8 cellular contexts compared by ENCODE assay signal in genomic region chr12:18158774-18159557, GRCh38.
DNase-seq lines count a peak whose midpoint lies in the region; ATAC-seq and TF ChIP-seq lines count a peak whose summit lies in the region.

No MANE protein-coding gene starts in this region.

- H4K20me1 ChIP-seq in fibroblast of lung (ENCODE audit: control insufficient read depth, extremely low read depth, insufficient read depth, low read length) = no peaks in the 10 kb centered on the region

- ATAC-seq in HG02678 (IDR thresholded peaks at IDR 0.05; ENCODE audit: unreplicated experiment) = peak; percentile 73

- no peak overlapping the region for H2AFZ ChIP-seq in fibroblast of lung (ENCODE audit: low read length)

- H3K4me2 ChIP-seq in fibroblast of lung (ENCODE audit: extremely low read depth, insufficient read depth, low read length) = no peak overlapping the region

- no peak overlapping the region for H3K9ac ChIP-seq in fibroblast of lung (ENCODE audit: insufficient read depth, low read length)

- no peaks in the 10 kb centered on the region for H3K79me2 ChIP-seq in fibroblast of lung (ENCODE audit: control insufficient read depth, insufficient read depth, low read length)

- no peaks in the 10 kb centered on the region for H3K4me1 ChIP-seq in fibroblast of lung (ENCODE audit: control insufficient read depth, extremely low read depth, insufficient read depth, low read length)

- H3K27ac ChIP-seq in fibroblast of lung (ENCODE audit: insufficient read depth, low read length) = no peak overlapping the region

- no peaks in the 10 kb centered on the region for H3K27me3 ChIP-seq in fibroblast of lung (ENCODE audit: control insufficient read depth, insufficient read depth, low read length)

- TF ChIP-seq CTCF in fibroblast of lung (conservative IDR thresholded peaks at IDR 0.05 in 1 of 2, IDR thresholded peaks at IDR 0.05 in 1 of 2; ENCODE audit: low read depth in 1 of 2, low read length in 2 of 2) = peak; percentile 82 to 91

- H3K36me3 ChIP-seq in fibroblast of lung (ENCODE audit: control insufficient read depth, insufficient read depth, low read length) = no peaks in the 10 kb centered on the region

- H3K9me3 ChIP-seq in fibroblast of lung (ENCODE audit: control insufficient read depth, insufficient read depth, low read depth, low read length) = no peaks in the 10 kb centered on the region

- peak; percentile 0 for DNase-seq in stimulated activated CD4-positive, alpha-beta T cell treated with anti-CD3 and anti-CD28 coated beads, Interleukin-2, amount 100 ng/mL, for 4 hours (ENCODE audit: low read depth)
- no peak for DNase-seq in stimulated activated CD4-positive, alpha-beta T cell treated with anti-CD3 and anti-CD28 coated beads, Interleukin-4, amount 100 ng/mL, for 4 hours
- DNase-seq in RPMI7951 (ENCODE audit: low read depth) (peak; percentile 39), fibroblast of lung (ENCODE audit: low read depth in 2 of 2) (peak; percentile 18 to 47), GOT3 (lab: John Stamatoyannopoulos, UW) (no peak), dedifferentiated amniotic fluid mesenchymal stem cell (ENCODE audit: extremely low spot score) (no peak)
- DNase-seq in stimulated activated CD4-positive, alpha-beta T cell treated with anti-CD3 and anti-CD28 coated beads, Interleukin-4, amount 100 ng/mL, for 48 hours (ENCODE audit: low read depth in 2 of 2) = peak; percentile 1 to 8

- H3K4me3 ChIP-seq in fibroblast of lung (replicated peaks in 1 of 4; ENCODE audit: control extremely low read depth in 1 of 4, insufficient read depth in 1 of 4, low read depth in 3 of 4, low read length in 4 of 4) = no peak overlapping the region

Comparison
In these comparisons a context has a peak if more than half of its experiments do, and no peak if none do; other contexts are left out.
1. DNase-seq: peak in stimulated activated CD4-positive, alpha-beta T cell treated with anti-CD3 and anti-CD28 coated beads, Interleukin-2, amount 100 ng/mL, for 4 hours (single experiment), RPMI7951 (single experiment), fibroblast of lung (2 of 2) and stimulated activated CD4-positive, alpha-beta T cell treated with anti-CD3 and anti-CD28 coated beads, Interleukin-4, amount 100 ng/mL, for 48 hours (2 of 2); none in stimulated activated CD4-positive, alpha-beta T cell treated with anti-CD3 and anti-CD28 coated beads, Interleukin-4, amount 100 ng/mL, for 4 hours (0 of 2), GOT3 (single experiment) and dedifferentiated amniotic fluid mesenchymal stem cell (single experiment).